Comparison of ENCODE assay signal across 1 cellular context in genomic region chr10:44723654-44724053, GRCh38.
TF ChIP-seq lines count a peak whose summit lies in the region.

No MANE protein-coding gene starts in this region.

TF ChIP-seq in SK-N-SH treated with all-trans-retinoic acid at 6 μM for 48 hours, 23 proteins besides CTCF, POLR2A, EP300 and RAD21 (continued from another document):
- TF ChIP-seq POU6F1 (CRISPR knock-in tag; IDR thresholded peaks at IDR 0.05; ENCODE audit: borderline replicate concordance, low read depth): no peak
- TF ChIP-seq OSR1 (CRISPR knock-in tag; IDR thresholded peaks at IDR 0.05): no peak
- no peak for TF ChIP-seq ZNF70 (CRISPR knock-in tag; IDR thresholded peaks at IDR 0.05)
- TF ChIP-seq ARNTL (CRISPR knock-in tag; IDR thresholded peaks at IDR 0.05; ENCODE audit: borderline replicate concordance, low read depth): no peak
- TF ChIP-seq GLIS3 (CRISPR knock-in tag; IDR thresholded peaks at IDR 0.05): no peak
